In the genomic region with DNA sequence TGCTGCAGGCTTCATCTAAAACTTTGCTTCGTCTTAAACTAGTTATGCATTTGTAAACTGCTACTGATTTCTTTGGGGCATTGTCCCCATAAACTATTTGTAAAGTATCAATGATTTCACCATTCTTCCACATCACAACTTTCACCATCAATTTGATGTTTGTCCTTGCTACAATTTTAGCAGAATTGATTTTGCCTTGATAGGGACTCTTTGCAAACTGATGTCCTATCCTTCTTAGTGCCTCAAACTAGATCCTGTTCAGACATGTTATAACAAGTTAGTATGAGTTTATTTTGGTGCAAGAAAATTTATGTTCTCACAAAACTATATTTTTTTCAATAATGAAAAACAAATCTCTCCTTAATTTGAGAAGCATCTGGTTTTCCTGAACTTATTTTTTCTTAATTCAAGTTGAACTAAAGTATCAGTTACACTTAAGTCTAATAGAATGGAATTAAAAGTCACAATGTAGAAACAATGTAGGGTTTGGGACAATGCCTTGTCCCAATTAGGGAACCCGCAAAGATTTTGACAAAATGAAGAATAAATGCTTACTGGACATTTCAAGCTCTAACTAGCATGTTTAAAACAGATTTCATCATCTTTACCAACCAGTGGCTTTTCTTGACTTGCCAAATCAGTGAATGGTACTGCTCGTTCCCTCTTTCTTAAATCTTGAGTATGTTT, we compare ENCODE assay signal across 1 cellular context.
TF ChIP-seq lines count a peak whose summit lies in the region.

No MANE protein-coding gene starts in this region.

TF ChIP-seq in HepG2, 621 proteins besides CTCF, POLR2A, EP300 and RAD21:
- TF ChIP-seq MAFK (conservative IDR thresholded peaks at IDR 0.05 in 1 of 2, IDR thresholded peaks at IDR 0.05 in 1 of 2; ENCODE audit: low read length in 2 of 2) (peak; percentile 21 to 41; a peak in 3 of 4 replicates), ZNF274 (CRISPR knock-in tag; IDR thresholded peaks at IDR 0.05) (no peak), TEAD2 (CRISPR knock-in tag; IDR thresholded peaks at IDR 0.05) (no peak), ZNF713 (CRISPR knock-in tag; IDR thresholded peaks at IDR 0.05) (no peak), HMGXB4 (CRISPR knock-in tag; IDR thresholded peaks at IDR 0.05; ENCODE audit: borderline replicate concordance in 1 of 2, low read depth in 1 of 2) (peak in 1 of 2 experiments; percentile 11; a peak in 1 of 4 replicates), NR2F1 (CRISPR knock-in tag; IDR thresholded peaks at IDR 0.05) (no peak), MAFF (IDR thresholded peaks at IDR 0.05; ENCODE audit: low read depth, low read length) (0 out of 2 replicates have a peak, but pooled peaks have one; percentile 33), SATB2 (CRISPR knock-in tag; IDR thresholded peaks at IDR 0.05) (0 out of 2 replicates have a peak, but pooled peaks have one; percentile 45), ZNF839 (CRISPR knock-in tag; IDR thresholded peaks at IDR 0.05; ENCODE audit: borderline replicate concordance) (no peak)
- TF ChIP-seq, protein P1, sequence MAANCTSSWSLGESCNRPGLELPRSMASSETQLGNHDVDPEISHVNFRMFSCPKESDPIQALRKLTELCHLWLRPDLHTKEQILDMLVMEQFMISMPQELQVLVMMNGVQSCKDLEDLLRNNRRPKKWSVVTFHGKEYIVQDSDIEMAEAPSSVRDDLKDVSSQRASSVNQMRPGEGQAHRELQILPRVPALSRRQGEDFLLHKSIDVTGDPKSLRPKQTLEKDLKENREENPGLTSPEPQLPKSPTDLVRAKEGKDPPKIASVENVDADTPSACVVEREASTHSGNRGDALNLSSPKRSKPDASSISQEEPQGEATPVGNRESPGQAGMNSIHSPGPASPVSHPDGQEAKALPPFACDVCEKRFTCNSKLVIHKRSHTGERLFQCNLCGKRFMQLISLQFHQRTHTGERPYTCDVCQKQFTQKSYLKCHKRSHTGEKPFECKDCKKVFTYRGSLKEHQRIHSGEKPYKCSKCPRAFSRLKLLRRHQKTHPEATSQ (CRISPR knock-in tag; IDR thresholded peaks at IDR 0.05; ENCODE audit: borderline replicate concordance) = no peak
- TF ChIP-seq, protein P2, sequence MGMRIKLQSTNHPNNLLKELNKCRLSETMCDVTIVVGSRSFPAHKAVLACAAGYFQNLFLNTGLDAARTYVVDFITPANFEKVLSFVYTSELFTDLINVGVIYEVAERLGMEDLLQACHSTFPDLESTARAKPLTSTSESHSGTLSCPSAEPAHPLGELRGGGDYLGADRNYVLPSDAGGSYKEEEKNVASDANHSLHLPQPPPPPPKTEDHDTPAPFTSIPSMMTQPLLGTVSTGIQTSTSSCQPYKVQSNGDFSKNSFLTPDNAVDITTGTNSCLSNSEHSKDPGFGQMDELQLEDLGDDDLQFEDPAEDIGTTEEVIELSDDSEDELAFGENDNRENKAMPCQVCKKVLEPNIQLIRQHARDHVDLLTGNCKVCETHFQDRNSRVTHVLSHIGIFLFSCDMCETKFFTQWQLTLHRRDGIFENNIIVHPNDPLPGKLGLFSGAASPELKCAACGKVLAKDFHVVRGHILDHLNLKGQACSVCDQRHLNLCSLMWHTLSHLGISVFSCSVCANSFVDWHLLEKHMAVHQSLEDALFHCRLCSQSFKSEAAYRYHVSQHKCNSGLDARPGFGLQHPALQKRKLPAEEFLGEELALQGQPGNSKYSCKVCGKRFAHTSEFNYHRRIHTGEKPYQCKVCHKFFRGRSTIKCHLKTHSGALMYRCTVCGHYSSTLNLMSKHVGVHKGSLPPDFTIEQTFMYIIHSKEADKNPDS (CRISPR knock-in tag; IDR thresholded peaks at IDR 0.05) = no peak
TF ChIP-seq in HepG2: peak in this region for 4.
